ENCODE assay signal across 24 cellular contexts in genomic region chr20:51961964-51962761, GRCh38.
DNase-seq lines count a peak whose midpoint lies in the region; ATAC-seq and TF ChIP-seq lines count a peak whose summit lies in the region.
"Had no signal": no experiment of that assay in that cellular context is flagged by ENCODE, and none has a peak within 500 bp of the region (broad histone marks: within the 10 kb centered on the region; RNA-seq: fewer than 3 reads in every experiment).

No MANE protein-coding gene starts in this region.

- H3K9me3 ChIP-seq in NT2/D1 (ENCODE audit: insufficient read depth, low read length) (no peaks in the 10 kb centered on the region), mesenchymal stem cell (ENCODE audit: control insufficient read depth, low read length) (no peaks in the 10 kb centered on the region)
- H3K9me3 ChIP-seq: BE2C, SJCRH30 had no signal

- H3K36me3 Mint-ChIP-seq in type B pancreatic cell: no peaks in the 10 kb centered on the region

- no peak overlapping the region for H4K91ac ChIP-seq in mesenchymal stem cell (ENCODE audit: low read length)

- no peak for ATAC-seq in GM19452 (IDR thresholded peaks at IDR 0.05; ENCODE audit: unreplicated experiment)
- ATAC-seq: activated CD4-positive, CD25-positive, alpha-beta regulatory T cell treated with anti-CD3 and anti-CD28 coated beads, Interleukin-2, amount 50 U/mL, for 24 hours; PC-3 had no signal

- no peak overlapping the region for H2BK15ac ChIP-seq in mesenchymal stem cell (ENCODE audit: low read depth, poor library complexity, severe bottlenecking)

- no peak overlapping the region for H3K18ac ChIP-seq in mesenchymal stem cell (ENCODE audit: low read depth in 1 of 2, low read length in 2 of 2)

- no peaks in the 10 kb centered on the region for H3K9me3 Mint-ChIP-seq in type B pancreatic cell
- H3K9me3 Mint-ChIP-seq: activated T-helper 2 cell treated with anti-CD3 and anti-CD28 coated beads, Interferon-gamma antibody, Interleukin-2, Interleukin-4, amounts not matched to agents 10 μg/mL and 5 μg/mL and 100 μg/mL, durations not matched to agents 14 hours and 24 hours and 36 hours; central memory CD8-positive, alpha-beta T cell; T-helper 2 cell treated with Interferon-gamma antibody and Interleukin-4, amounts not matched to agents 5 μg/mL and 100 μg/mL, for 36 hours had no signal

- H3K4me3 Mint-ChIP-seq in type B pancreatic cell: peak overlapping the region; percentile 57
- H3K4me3 Mint-ChIP-seq: central memory CD8-positive, alpha-beta T cell; T-helper 2 cell treated with Interferon-gamma antibody and Interleukin-4, amounts not matched to agents 5 μg/mL and 100 μg/mL, for 36 hours had no signal

- no peak overlapping the region for H4K8ac ChIP-seq in mesenchymal stem cell (ENCODE audit: low read length)

- no peaks in the 10 kb centered on the region for H3K79me1 ChIP-seq in mesenchymal stem cell (replicated peaks; ENCODE audit: low read length, poor library complexity, severe bottlenecking)

- DNase-seq in NCI-H2081 (lab: John Stamatoyannopoulos, UW) (peak; percentile 43 to 60), NCI-H2081 treated with DMSO at 0.1 percent for 48 hours (lab: John Stamatoyannopoulos, UW) (no peak), NT2/D1 (ENCODE audit: low read depth, low spot score) (no peak), mesenchymal stem cell (no peak), type B pancreatic cell (ENCODE audit: extremely low spot score, unreplicated experiment) (no peak)
- no peak for DNase-seq in activated CD4-positive, alpha-beta T cell treated with anti-CD3 and anti-CD28 coated beads, Interleukin-2, amount 50 U/mL, for 48 hours
- no peak for DNase-seq in activated CD4-positive, CD25-positive, alpha-beta regulatory T cell (lab: John Stamatoyannopoulos, UW)
- DNase-seq: 8988T; BE2C; effector memory CD4-positive, alpha-beta T cell; head of caudate nucleus; NCI-H187 treated with DMSO at 0.1 percent for 48 hours; NCI-H510A treated with DMSO at 0.1 percent for 48 hours; PC-3; posterior cingulate gyrus; stimulated activated CD4-positive, alpha-beta T cell treated with anti-CD3 and anti-CD28 coated beads, Interleukin-4, amount 100 ng/mL, for 4 hours; substantia nigra had no signal

- H3K4me2 ChIP-seq in mesenchymal stem cell (ENCODE audit: low read length, poor library complexity, severe bottlenecking): no peak overlapping the region

- H3K9ac ChIP-seq in NT2/D1 (ENCODE audit: insufficient read length, low read depth) (peak overlapping the region; percentile 26), mesenchymal stem cell (ENCODE audit: low read length) (peak overlapping the region; percentile 42)

- no peak overlapping the region for H3K14ac ChIP-seq in mesenchymal stem cell (ENCODE audit: low read length in 2 of 2)

- H3K4me1 ChIP-seq in NT2/D1 (ENCODE audit: insufficient read depth, insufficient read length): peaks cover 9% of the 10 kb centered on the region
- peaks cover 2% of the 10 kb centered on the region for H3K4me1 ChIP-seq in mesenchymal stem cell (ENCODE audit: control insufficient read depth, insufficient read depth, low read depth, low read length)

- no peak overlapping the region for H2BK5ac ChIP-seq in mesenchymal stem cell (ENCODE audit: low read depth, low read length, poor library complexity, severe bottlenecking)

- H3K23ac ChIP-seq in mesenchymal stem cell (ENCODE audit: low read length in 2 of 2): no peak overlapping the region

- H2AK5ac ChIP-seq in mesenchymal stem cell (ENCODE audit: low read length, severe bottlenecking): no peak overlapping the region

- peaks cover 35% of the 10 kb centered on the region for H3K4me1 Mint-ChIP-seq in type B pancreatic cell (ENCODE audit: unreplicated experiment)
- H3K4me1 Mint-ChIP-seq: central memory CD8-positive, alpha-beta T cell had no signal

- H3K4me3 ChIP-seq in NT2/D1 (ENCODE audit: insufficient read length, low read depth) (no peak overlapping the region), mesenchymal stem cell (ENCODE audit: insufficient read depth in 1 of 2, low read depth in 1 of 2, low read length in 2 of 2) (peak overlapping the region in 1 of 2 experiments; percentile 57)
- H3K4me3 ChIP-seq: SJCRH30, skin epidermis had no signal

- no peak overlapping the region for H3K27ac Mint-ChIP-seq in type B pancreatic cell
- H3K27ac Mint-ChIP-seq: activated T-helper 2 cell treated with anti-CD3 and anti-CD28 coated beads, Interferon-gamma antibody, Interleukin-2, Interleukin-4, amounts not matched to agents 10 μg/mL and 5 μg/mL and 100 μg/mL, durations not matched to agents 14 hours and 24 hours and 36 hours; T-helper 2 cell treated with Interferon-gamma antibody and Interleukin-4, amounts not matched to agents 5 μg/mL and 100 μg/mL, for 36 hours had no signal

- H3K36me3 ChIP-seq in NT2/D1 (ENCODE audit: insufficient read depth, insufficient read length, low read length): no peaks in the 10 kb centered on the region
- no peaks in the 10 kb centered on the region for H3K36me3 ChIP-seq in mesenchymal stem cell (ENCODE audit: control insufficient read depth in 1 of 2, insufficient read depth in 2 of 2, low read depth in 1 of 2, low read length in 2 of 2)
- H3K36me3 ChIP-seq: BE2C, SJCRH30 had no signal

- H3K4ac ChIP-seq in mesenchymal stem cell (ENCODE audit: low read depth in 1 of 2, low read length in 2 of 2): no peak overlapping the region

- H2BK12ac ChIP-seq in mesenchymal stem cell (ENCODE audit: low read length in 2 of 2): no peak overlapping the region

- H3K27ac ChIP-seq in mesenchymal stem cell (ENCODE audit: low read length, poor library complexity, severe bottlenecking): no peak overlapping the region
- H3K27ac ChIP-seq: SJCRH30, skin epidermis had no signal

- no peaks in the 10 kb centered on the region for H3K27me3 Mint-ChIP-seq in type B pancreatic cell

- no peak overlapping the region for H2AFZ ChIP-seq in mesenchymal stem cell (ENCODE audit: low read depth, low read length)

- H3K27me3 ChIP-seq in NT2/D1 (ENCODE audit: insufficient read depth, insufficient read length): no peaks in the 10 kb centered on the region
- H3K27me3 ChIP-seq in mesenchymal stem cell (ENCODE audit: control insufficient read depth in 1 of 2, insufficient read depth in 1 of 2, low read length in 2 of 2): no peaks in the 10 kb centered on the region
- H3K27me3 ChIP-seq: BE2C had no signal

- 74% methylated on average over 10 of the region's 11 CpGs for whole genome bisulfite sequencing in mesenchymal stem cell

- no peak for TF ChIP-seq CTCF in type B pancreatic cell (conservative IDR thresholded peaks at IDR 0.05)

- no peak overlapping the region for H2BK120ac ChIP-seq in mesenchymal stem cell (ENCODE audit: low read depth, low read length)

Comparison
In these comparisons a context has a peak if more than half of its experiments do, and no peak if none do; other contexts are left out.
1. DNase-seq: peak in NCI-H2081 (2 of 2); none in NCI-H2081 treated with DMSO at 0.1 percent for 48 hours (single experiment), NT2/D1 (single experiment), mesenchymal stem cell (single experiment), type B pancreatic cell (single experiment), activated CD4-positive, alpha-beta T cell treated with anti-CD3 and anti-CD28 coated beads, Interleukin-2, amount 50 U/mL, for 48 hours (0 of 2) and activated CD4-positive, CD25-positive, alpha-beta regulatory T cell (0 of 4).